8 cellular contexts compared by ENCODE assay signal in genomic region chr19:35739275-35740107, GRCh38. TPM values are rescaled to one million over a fixed set of nuclear protein-coding genes. Genes with fewer than 3 reads are reported as not detected.
DNase-seq lines count a peak whose midpoint lies in the region; ATAC-seq and TF ChIP-seq lines count a peak whose summit lies in the region.

No MANE protein-coding gene starts in this region.

- TF ChIP-seq POLR2A in breast epithelium (IDR thresholded peaks at IDR 0.05), result no peak

- peak overlapping the region in 3 of 7 donors; percentile 14 to 70 (median 24) for H3K27ac Mint-ChIP-seq in CD14-positive monocyte

- peaks cover 7% of the 10 kb centered on the region for H3K36me3 ChIP-seq in breast epithelium
- H3K36me3 ChIP-seq in muscle layer of colon (ENCODE audit: insufficient read depth, low read length), result peaks cover 48% of the 10 kb centered on the region

- CTCF ChIA-PET in AG04450 (lab: Charles Lee), result no interaction called here

- no peaks in the 10 kb centered on the region for H3K27me3 Mint-ChIP-seq in CD14-positive monocyte (ENCODE audit: low read depth in 3 of 3)

- intact Hi-C loops in breast epithelium (cut with DNase I; ENCODE audit: low total_unique reads) (no loop called here), CD14-positive monocyte (cut with micrococcal nuclease) (loop anchor here (5.0 to 10.0 kb wide), 8 partner anchors 38 to 1595 kb away; partner anchors contain the start of genes ARHGAP33 (in 1 of the 2), CAPNS1 (in 1 of the 2), COX6B1 (in 1 of the 2) and ETV2 (in 1 of the 2))

- H3K27ac ChIP-seq in AG04450 (ENCODE audit: low read depth, low read length) (no peak overlapping the region), HL-60 (replicated peaks) (no peak overlapping the region; the same call in 1 of the 2 replicates), breast epithelium (peak overlapping the region; percentile 66 to 89), muscle layer of colon (ENCODE audit: low read depth, low read length) (peak overlapping the region; percentile 72)

- H3K27me3 ChIP-seq in AG04450 (ENCODE audit: control insufficient read depth, insufficient read depth, low read length), result no peaks in the 10 kb centered on the region
- no peaks in the 10 kb centered on the region for H3K27me3 ChIP-seq in HL-60 (ENCODE audit: insufficient read depth, poor library complexity, severe bottlenecking)
- H3K27me3 ChIP-seq in breast epithelium, result no peaks in the 10 kb centered on the region
- no peaks in the 10 kb centered on the region for H3K27me3 ChIP-seq in muscle layer of colon (ENCODE audit: control insufficient read depth in 1 of 2, insufficient read depth in 2 of 2, low read length in 2 of 2)

- no peak overlapping the region for H3K4me3 Mint-ChIP-seq in CD14-positive monocyte

- POLR2A ChIA-PET in AG04450 (lab: Yijun Ruan, JAX), result interaction anchor here (0.5 to 1.9 kb wide), 6 partner anchors 7 to 91 kb away, joined by 3 to 16 read pairs (median 6); partner anchors contain the start of genes COX6B1, HSPB6 and LIN37

- H3K4me3 ChIP-seq in AG04450 (ENCODE audit: low read depth, low read length), result peak overlapping the region; percentile 65
- peak overlapping the region; percentile 63 for H3K4me3 ChIP-seq in HL-60 (replicated peaks; ENCODE audit: insufficient read depth, low read length)
- peak overlapping the region; percentile 53 to 76 (median 65) for H3K4me3 ChIP-seq in breast epithelium
- peak overlapping the region in 1 of 2 donors; percentile 70 for H3K4me3 ChIP-seq in muscle layer of colon (ENCODE audit: low read depth in 1 of 2, low read length in 2 of 2)

- H3K36me3 Mint-ChIP-seq in CD14-positive monocyte, result peaks cover 43 to 59% of the 10 kb centered on the region in 2 donors

- H3K9me3 ChIP-seq in AG04450 (ENCODE audit: control insufficient read depth, insufficient read depth, low read length), result no peaks in the 10 kb centered on the region; the same call in 1 of the 2 replicates
- H3K9me3 ChIP-seq in breast epithelium, result no peaks in the 10 kb centered on the region
- H3K9me3 ChIP-seq in muscle layer of colon (ENCODE audit: low read length), result no peaks in the 10 kb centered on the region

- peaks cover 6 to 11% of the 10 kb centered on the region in 2 donors for H3K4me1 ChIP-seq in breast epithelium
- peaks cover 19% of the 10 kb centered on the region for H3K4me1 ChIP-seq in muscle layer of colon (ENCODE audit: insufficient read depth, low read length)

- no peak for ATAC-seq in HG03571 (IDR thresholded peaks at IDR 0.05; ENCODE audit: unreplicated experiment)

- no peaks in the 10 kb centered on the region for H3K9me3 Mint-ChIP-seq in CD14-positive monocyte

- DNase-seq in AG04450 (ENCODE audit: low read depth, low spot score), result no peak
- no peak for DNase-seq in HL-60 (ENCODE audit: low read depth in 1 of 2, low spot score in 1 of 2)
- no peak for DNase-seq in breast epithelium (ENCODE audit: low spot score in 2 of 2)
- DNase-seq in NCI-H1436 (lab: John Stamatoyannopoulos, UW), result no peak
- DNase-seq in CD14-positive monocyte (ENCODE audit: low spot score), result no peak
- no peak for DNase-seq in T1000 (lab: John Stamatoyannopoulos, UW)

- H3K4me1 Mint-ChIP-seq in CD14-positive monocyte, result peaks cover 38% of the 10 kb centered on the region

- TF ChIP-seq CTCF in AG04450 (IDR thresholded peaks at IDR 0.05; ENCODE audit: low read depth, low read length) (no peak), HL-60 (IDR thresholded peaks at IDR 0.05; ENCODE audit: insufficient read depth, low read length) (no peak), breast epithelium (IDR thresholded peaks at IDR 0.05) (no peak), CD14-positive monocyte (IDR thresholded peaks at IDR 0.05) (no peak)

- H3K9ac ChIP-seq in muscle layer of colon (ENCODE audit: low read length), result no peak overlapping the region

RNA-seq across cellular contexts. Expression of gene IGFLR1, which starts 2.8 kb away (rescaled TPM):
- polyA plus RNA-seq in AG04450 (2011; rRNA removed) (1.3 and 2.0 TPM in 2 replicates), CD14-positive monocyte (100 to 1,000 TPM; 119 to 144 TPM)
- 2.0 TPM in 1 of 2 replicates, not detected in the other for polyA minus RNA-seq in AG04450 (2011; rRNA and poly(A)+ RNA removed)
- total RNA-seq in breast epithelium, result 10 to 100 TPM in 2 of 3 donors, 1 to 10 TPM in 1; 8.8 to 16.1 (median 14.1) TPM

RNA-seq across cellular contexts. Expression of gene U2AF1L4, which starts 5.7 kb away (rescaled TPM):
- polyA plus RNA-seq in AG04450 (2011; rRNA removed) (10.2 and 11.8 TPM in 2 replicates), CD14-positive monocyte (1 to 10 TPM; 6.2 to 8.7 TPM)
- 9.7 and 9.9 TPM in 2 replicates for polyA minus RNA-seq in AG04450 (2011; rRNA and poly(A)+ RNA removed)
- total RNA-seq in breast epithelium, result 10 to 100 TPM; 15.7 to 37.5 (median 19.5) TPM

RNA-seq across cellular contexts. Expression of gene PSENEN, which starts 6.0 kb away (rescaled TPM):
- 41.0 and 52.7 TPM in 2 replicates for polyA plus RNA-seq in AG04450 (2011; rRNA removed)
- 23.2 and 25.2 TPM in 2 replicates for polyA minus RNA-seq in AG04450 (2011; rRNA and poly(A)+ RNA removed)
- total RNA-seq in breast epithelium, result 10 to 100 TPM; 37.4 to 54.1 (median 54.0) TPM
- polyA plus RNA-seq in CD14-positive monocyte, result 100 to 1,000 TPM; 129 to 149 TPM

RNA-seq across cellular contexts. Expression of gene LIN37, which starts 8.9 kb away (rescaled TPM):
- polyA plus RNA-seq in AG04450 (2011; rRNA removed) (5.5 and 7.6 TPM in 2 replicates), CD14-positive monocyte (1 to 10 TPM; 5.6 to 7.2 TPM)
- 14.8 and 14.9 TPM in 2 replicates for polyA minus RNA-seq in AG04450 (2011; rRNA and poly(A)+ RNA removed)
- 10 to 100 TPM; 12.8 to 15.4 (median 14.2) TPM for total RNA-seq in breast epithelium

RNA-seq across cellular contexts. Expression of gene HSPB6, which starts 17.3 kb away (rescaled TPM):
- 31.7 and 46.5 TPM in 2 replicates for polyA plus RNA-seq in AG04450 (2011; rRNA removed)
- polyA minus RNA-seq in AG04450 (2011; rRNA and poly(A)+ RNA removed), result 43.4 and 58.9 TPM in 2 replicates
- total RNA-seq in breast epithelium, result 100 to 1,000 TPM in 1 of 3 donors, 10 to 100 TPM in 2; 31.0 to 144 (median 81.9) TPM
- polyA plus RNA-seq in CD14-positive monocyte, result not detected

Comparison
In these comparisons a context has a peak if more than half of its experiments do, and no peak if none do; other contexts are left out.
1. H3K27ac ChIP-seq: peak in breast epithelium (2 of 2) and muscle layer of colon (single experiment); none in AG04450 (single experiment) and HL-60 (single experiment).
2. RNA of gene IGFLR1, which starts 2.8 kb away (polyA plus RNA-seq): 119 to 144 TPM in CD14-positive monocyte; 1.3 to 2.0 TPM in AG04450; every median in the first group is over 10 times any median in the second.